ENCODE assay signal across 17 cellular contexts in genomic region chr1:40938393-40938792, GRCh38. TPM values are rescaled to one million over a fixed set of nuclear protein-coding genes. Genes with fewer than 3 reads are reported as not detected.
DNase-seq lines count a peak whose midpoint lies in the region; ATAC-seq, FAIRE-seq and TF ChIP-seq lines count a peak whose summit lies in the region.
"Had no signal": no experiment of that assay in that cellular context is flagged by ENCODE, and none has a peak within 500 bp of the region (broad histone marks: within the 10 kb centered on the region; RNA-seq: fewer than 3 reads in every experiment).

No MANE protein-coding gene starts in this region.

- no peaks in the 10 kb centered on the region for H3K36me3 ChIP-seq in K562 (ENCODE audit: control insufficient read depth, insufficient read depth, low read length)
- H3K36me3 ChIP-seq in subcutaneous abdominal adipose tissue (ENCODE audit: control insufficient read depth in 5 of 5, insufficient read depth in 5 of 5, low read length in 5 of 5): no peaks in the 10 kb centered on the region
- no peaks in the 10 kb centered on the region for H3K36me3 ChIP-seq in HAP-1 (replicated peaks)

- no peaks in the 10 kb centered on the region; a peak in 1 of 5 replicates for H3K27me3 ChIP-seq in K562 (ENCODE audit: control insufficient read depth in 2 of 2, insufficient read depth in 2 of 2, low read length in 2 of 2)
- H3K27me3 ChIP-seq in subcutaneous abdominal adipose tissue (ENCODE audit: control insufficient read depth in 5 of 5, insufficient read depth in 4 of 5, low read length in 5 of 5): no peaks in the 10 kb centered on the region
- H3K27me3 ChIP-seq in HAP-1 (ENCODE audit: low read depth): no peaks in the 10 kb centered on the region

- H3K9ac ChIP-seq in K562 (ENCODE audit: insufficient read depth in 1 of 2, low read depth in 2 of 2, low read length in 2 of 2) (no peak overlapping the region), subcutaneous abdominal adipose tissue (ENCODE audit: low read length in 5 of 5) (no peak overlapping the region)

- H4K20me1 ChIP-seq in K562 (replicated peaks; ENCODE audit: control insufficient read depth, insufficient read depth, low read length): no peaks in the 10 kb centered on the region

- DNase-seq in NCI-H82 (lab: John Stamatoyannopoulos, UW) (peak; percentile 16), NCI-H82 treated with DMSO at 0.1 percent for 48 hours (lab: John Stamatoyannopoulos, UW; ENCODE audit: unreplicated experiment) (no peak), Calu3 (no peak), K562 (ENCODE audit: extremely low read depth in 1 of 4, low spot score in 3 of 4) (no peak), HAP-1 (ENCODE audit: low spot score in 2 of 2) (no peak)
- DNase-seq: 8988T; C1 segment of cervical spinal cord; CD4-positive, alpha-beta memory T cell; COR-L47; DMS153; DND-41; HCEC 1CT had no signal

- no peaks in the 10 kb centered on the region for H3K79me2 ChIP-seq in K562 (ENCODE audit: control insufficient read depth, insufficient read depth, low read length)

- H3K4me1 ChIP-seq in K562 (replicated peaks in 1 of 2; ENCODE audit: control insufficient read depth in 2 of 2, insufficient read depth in 2 of 2, low read length in 2 of 2) (peaks cover 9 to 18% of the 10 kb centered on the region in 2 experiments; a peak in 4 of 5 replicates), subcutaneous abdominal adipose tissue (ENCODE audit: control insufficient read depth in 5 of 5, insufficient read depth in 5 of 5, low read length in 5 of 5) (peaks cover 0 to 28% (median 12%) of the 10 kb centered on the region in 5 donors), HAP-1 (no peaks in the 10 kb centered on the region; the same call in 1 of the 2 replicates)

- TF ChIP-seq POLR2A in K562 (conservative IDR thresholded peaks at IDR 0.05): no peak

- ATAC-seq in K562 (no peak), GM18861 (IDR thresholded peaks at IDR 0.05; ENCODE audit: unreplicated experiment) (no peak)
- ATAC-seq: GM12878, GM23338 had no signal

- no peak overlapping the region for H3K4me3 Mint-ChIP-seq in Calu3 (ENCODE audit: low read depth, unreplicated experiment)
- H3K4me3 Mint-ChIP-seq: CD4-positive, alpha-beta memory T cell; GM23338 had no signal

- H2AFZ ChIP-seq in K562 (ENCODE audit: low read depth, low read length): no peak overlapping the region
- H2AFZ ChIP-seq: GM23338 had no signal

- H3K36me3 Mint-ChIP-seq in Calu3 (ENCODE audit: insufficient read depth, unreplicated experiment): peaks cover 12% of the 10 kb centered on the region
- H3K36me3 Mint-ChIP-seq: CD4-positive, alpha-beta memory T cell had no signal

- TF ChIP-seq EP300 in K562 (IDR thresholded peaks at IDR 0.05; ENCODE audit: low read length): no peak

- no peak for TF ChIP-seq CTCF in Calu3 (IDR thresholded peaks at IDR 0.05; ENCODE audit: unreplicated experiment)
- TF ChIP-seq CTCF in K562 (IDR thresholded peaks at IDR 0.05 in 2 of 3, conservative IDR thresholded peaks at IDR 0.05 in 1 of 3; ENCODE audit: insufficient read depth in 2 of 3, low read depth in 1 of 3, low read length in 3 of 3): no peak

- BruUV-seq in Calu3 (replicated peaks; lab: Mats Ljungman, UMichigan) (no TSS peak), K562 (replicated peaks; lab: Mats Ljungman, UMichigan) (no TSS peak)

- no peak overlapping the region for H3K4me2 ChIP-seq in K562 (ENCODE audit: insufficient read depth, low read length)
- H3K4me2 ChIP-seq: GM23338 had no signal

- no peak overlapping the region for H3K4me3 ChIP-seq in K562
- no peak overlapping the region for H3K4me3 ChIP-seq in subcutaneous abdominal adipose tissue (ENCODE audit: low read depth in 1 of 5, low read length in 5 of 5)
- H3K4me3 ChIP-seq in HAP-1: no peak overlapping the region
- H3K4me3 ChIP-seq: GM12878, GM23338 had no signal

- 80% methylated on average over 6 of the region's 6 CpGs for WGBS in K562 (ENCODE audit: insufficient coverage, low coverage, missing lambda C conversion rate)

- H3K9me3 ChIP-seq in K562 (replicated peaks; ENCODE audit: control insufficient read depth, insufficient read depth, low read depth, low read length) (no peaks in the 10 kb centered on the region), subcutaneous abdominal adipose tissue (ENCODE audit: control insufficient read depth in 5 of 5, low read length in 5 of 5) (no peaks in the 10 kb centered on the region), HAP-1 (no peaks in the 10 kb centered on the region)

- CTCF ChIA-PET in Calu3 (lab: Charles Lee): no interaction called here
- CTCF ChIA-PET in K562 (lab: Yijun Ruan, JAX; ENCODE audit: low intra/inter-chr PET ratio): interaction anchor here (0.5 kb wide), 1 partner anchor 19 kb away, joined by 6 read pairs; no protein-coding TSS in a partner anchor

- peaks cover 25% of the 10 kb centered on the region for H3K4me1 Mint-ChIP-seq in Calu3 (ENCODE audit: low read depth, unreplicated experiment)
- H3K4me1 Mint-ChIP-seq: CD4-positive, alpha-beta memory T cell had no signal

- POLR2A ChIA-PET in K562 (lab: Yijun Ruan, JAX): interaction anchor here (1.1 to 1.7 kb wide), 2 partner anchors 12 to 76 kb away, joined by 4 to 9 read pairs; partner anchors contain the start of gene CITED4

- no peak overlapping the region for H3K27ac ChIP-seq in K562 (ENCODE audit: extremely low read depth, low read depth, low read length)
- peak overlapping the region; percentile 79 for H3K27ac ChIP-seq in subcutaneous abdominal adipose tissue (ENCODE audit: low read depth, low read length)

- TF ChIP-seq RAD21 in K562 (CRISPR knock-in tag; conservative IDR thresholded peaks at IDR 0.05 in 1 of 2, IDR thresholded peaks at IDR 0.05 in 1 of 2): no peak

- peak overlapping the region; percentile 60 for H3K27ac Mint-ChIP-seq in Calu3 (ENCODE audit: unreplicated experiment)
- H3K27ac Mint-ChIP-seq: CD4-positive, alpha-beta memory T cell; GM23338 had no signal

- H3K9me1 ChIP-seq in K562 (ENCODE audit: control insufficient read depth, insufficient read depth, low read length): no peaks in the 10 kb centered on the region

- H3K9me3 Mint-ChIP-seq in Calu3 (ENCODE audit: low read depth, unreplicated experiment): no peaks in the 10 kb centered on the region
- H3K9me3 Mint-ChIP-seq: CD4-positive, alpha-beta memory T cell; GM23338 had no signal

- in situ Hi-C loops in K562 (cut with MboI): no loop called here
- in situ Hi-C loops in HAP-1 (cut with MboI; ENCODE audit: low sequenced_read_pairs): no loop called here

- H3K27me3 Mint-ChIP-seq in Calu3 (ENCODE audit: unreplicated experiment): no peaks in the 10 kb centered on the region
- H3K27me3 Mint-ChIP-seq: CD4-positive, alpha-beta memory T cell had no signal

- intact Hi-C loops in Calu3 (cut with micrococcal nuclease; ENCODE audit: unreplicated experiment) (no loop called here), K562 (cut with micrococcal nuclease) (no loop called here)

- no peak for FAIRE-seq in K562 (lab: Jason Lieb, UNC)
- FAIRE-seq: G401.6, GM12878 had no signal

TF ChIP-seq in K562, 482 proteins besides CTCF, POLR2A, EP300 and RAD21:
- no peak for TF ChIP-seq ZBTB33 (CRISPR knock-in tag; IDR thresholded peaks at IDR 0.05)
- TF ChIP-seq DMBX1 (CRISPR knock-in tag; IDR thresholded peaks at IDR 0.05; ENCODE audit: borderline replicate concordance): peak; percentile 53; the same call in 1 of the 2 replicates
- TF ChIP-seq NR4A1 (CRISPR knock-in tag; IDR thresholded peaks at IDR 0.05): no peak
- 0 out of 2 replicates have a peak, but pooled peaks have one; percentile 56 for TF ChIP-seq NR4A1 (tag; IDR thresholded peaks at IDR 0.05)
- TF ChIP-seq CREB5 (CRISPR knock-in tag; IDR thresholded peaks at IDR 0.05): no peak

RNA-seq across cellular contexts. Expression of gene CTPS1, which starts 41.1 kb away (rescaled TPM):
- total RNA-seq in Calu3 (2022) (73.2 and 85.9 TPM in 2 replicates), K562 (2014; rRNA removed) (87.7 and 103 TPM in 2 replicates), K562 (2014; rRNA removed; fragmentation: Illumina TruSeq; extraction: Trizol) (93.9 and 99.0 TPM in 2 replicates), K562 (2015; rRNA removed; fragmentation: Illumina TruSeq; extraction: Trizol) (101 and 103 TPM in 2 replicates), K562 (2021) (106 and 113 TPM in 2 replicates)
- 238 and 252 TPM in 2 replicates for total RNA-seq in K562 (2011; cell fraction: chromatin; rRNA removed; ENCODE audit: low replicate concordance)
- 123 and 132 TPM in 2 replicates for total RNA-seq in K562 (2011; cell fraction: nucleolus; rRNA removed)
- 153 and 182 TPM in 2 replicates for total RNA-seq in K562 (2011; cell fraction: nucleoplasm; rRNA removed)
- polyA plus RNA-seq in K562 (2011; rRNA removed) (44.0 and 44.4 TPM in 2 replicates), K562 (2014; fragmentation: Illumina TruSeq; extraction: Trizol) (152 and 164 TPM in 2 replicates), K562 (2014; fragmentation: Nextera tagmentation; extraction: Ambion mirVana) (10 to 100 TPM; 71.5 to 72.2 TPM), K562 (2014; rRNA removed) (70.6 and 88.0 TPM in 2 replicates)
- 23.4 and 35.2 TPM in 2 replicates for polyA plus RNA-seq in K562 (2011; cell fraction: cytosol; rRNA removed)
- 165 and 227 TPM in 2 replicates for polyA plus RNA-seq in K562 (2011; cell fraction: nucleus; rRNA removed)
- polyA plus RNA-seq in K562 (2012): 58.1 and 83.7 TPM in 2 replicates
- 90.7 and 96.2 TPM in 2 replicates for polyA minus RNA-seq in K562 (2011; rRNA and poly(A)+ RNA removed)
- 36.2 and 42.9 TPM in 2 replicates for polyA minus RNA-seq in K562 (2011; cell fraction: cytosol; rRNA and poly(A)+ RNA removed)
- polyA minus RNA-seq in K562 (2011; cell fraction: nucleus; rRNA and poly(A)+ RNA removed): 78.6 and 121 TPM in 2 replicates
